In the genomic region with DNA sequence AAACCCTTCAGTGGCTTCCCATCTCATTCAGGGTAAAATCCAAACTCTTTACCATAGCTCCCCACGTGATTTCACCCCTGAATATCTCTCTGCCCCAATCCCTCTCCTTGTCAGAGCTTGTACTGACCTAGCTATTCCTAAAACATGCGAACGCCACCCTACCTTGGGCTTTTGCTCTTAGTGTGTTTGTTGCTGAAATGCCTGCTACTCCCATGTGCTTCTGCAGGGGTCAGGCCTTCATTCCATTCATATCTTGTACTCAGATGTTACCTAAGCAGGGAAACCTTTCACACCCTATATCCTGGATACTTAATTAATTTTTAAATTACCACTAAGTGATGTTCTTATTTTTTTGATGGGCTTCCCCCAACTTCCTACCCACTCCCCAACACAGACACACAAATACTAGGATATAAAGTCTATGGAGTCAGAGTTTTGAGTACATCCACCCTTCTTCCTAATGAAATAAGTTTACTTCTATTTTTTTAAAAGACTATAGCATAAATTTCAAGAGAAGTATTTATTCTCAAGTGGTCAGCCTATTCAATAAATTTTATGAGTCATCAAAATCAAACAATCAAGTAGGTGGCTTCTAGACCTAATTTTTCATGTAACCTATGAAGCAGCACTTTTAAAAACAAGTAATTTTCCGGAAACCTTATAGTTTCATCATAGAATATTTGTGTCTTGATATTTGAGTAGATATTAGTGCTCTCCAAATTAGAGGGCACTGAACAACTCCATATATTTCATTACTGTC, we compare ENCODE assay signal across 24 cellular contexts.
DNase-seq lines count a peak whose midpoint lies in the region; ATAC-seq and TF ChIP-seq lines count a peak whose summit lies in the region.
"Had no signal": no experiment of that assay in that cellular context is flagged by ENCODE, and none has a peak within 500 bp of the region (broad histone marks: within the 10 kb centered on the region; RNA-seq: fewer than 3 reads in every experiment).

No MANE protein-coding gene starts in this region.

- no peaks in the 10 kb centered on the region for H3K27me3 ChIP-seq in BE2C
- no peaks in the 10 kb centered on the region for H3K27me3 ChIP-seq in brain microvascular endothelial cell (replicated peaks)
- H3K27me3 ChIP-seq in Caco-2 (replicated peaks; ENCODE audit: control insufficient read depth, insufficient read depth, low read length), result no peaks in the 10 kb centered on the region
- H3K27me3 ChIP-seq: dorsolateral prefrontal cortex, tibial nerve had no signal

- POLR2A ChIA-PET in Caco-2 (lab: Charles Lee), result no interaction called here

- H3K27me3 Mint-ChIP-seq in Caco-2 (ENCODE audit: insufficient read depth, unreplicated experiment), result no peaks in the 10 kb centered on the region
- H3K27me3 Mint-ChIP-seq: activated CD4-positive, alpha-beta T cell treated with anti-CD3 and anti-CD28 coated beads, Interleukin-2, amount 10 ng/mL, durations not matched to agents 7 days and 5 days; activated CD8-positive, alpha-beta memory T cell treated with anti-CD3 and anti-CD28 coated beads, Interleukin-2, amount 10 ng/mL, durations not matched to agents 7 days and 5 days; activated naive CD8-positive, alpha-beta T cell; central memory CD8-positive, alpha-beta T cell; natural killer cell treated with Interleukin-12 subunit alpha and Interleukin-12 subunit beta and Interleukin-15 and Interleukin-18, amount 100 ng/mL, for 72 hours had no signal

- intact Hi-C loops in Caco-2 (cut with micrococcal nuclease; ENCODE audit: unreplicated experiment), result no loop called here
- intact Hi-C loops in posterior vena cava (cut with DNase I), result no loop called here

- TF ChIP-seq CTCF in BE2C (IDR thresholded peaks at IDR 0.05; ENCODE audit: low read depth, low read length) (peak; percentile 28; the same call in 1 of the 2 replicates), LNCaP clone FGC (IDR thresholded peaks at IDR 0.05; ENCODE audit: control insufficient read depth, extremely low read depth, insufficient read depth) (peak; percentile 30; the same call in 1 of the 2 replicates), brain microvascular endothelial cell (IDR thresholded peaks at IDR 0.05; ENCODE audit: low read depth, low read length, missing control alignments) (peak; percentile 22), Caco-2 (IDR thresholded peaks at IDR 0.05; ENCODE audit: insufficient read depth in 1 of 2, low read depth in 1 of 2, low read length in 1 of 2, severe bottlenecking in 1 of 2, unreplicated experiment in 1 of 2) (peak in 1 of 2 experiments; percentile 30)

- H3K27ac Mint-ChIP-seq in Caco-2 (ENCODE audit: unreplicated experiment), result no peak overlapping the region
- H3K27ac Mint-ChIP-seq: activated CD4-positive, alpha-beta T cell treated with anti-CD3 and anti-CD28 coated beads, Interleukin-2, amount 10 ng/mL, durations not matched to agents 7 days and 5 days; activated CD8-positive, alpha-beta memory T cell treated with anti-CD3 and anti-CD28 coated beads, Interleukin-2, amount 10 ng/mL, durations not matched to agents 7 days and 5 days; activated naive CD8-positive, alpha-beta T cell; CD14-positive monocyte; natural killer cell treated with Interleukin-12 subunit alpha and Interleukin-12 subunit beta and Interleukin-15 and Interleukin-18, amount 100 ng/mL, for 72 hours had no signal

- no peak for DNase-seq in BE2C
- no peak for DNase-seq in LNCaP clone FGC (ENCODE audit: low read depth)
- no peak for DNase-seq in brain microvascular endothelial cell
- no peak for DNase-seq in left lobe of liver (ENCODE audit: low spot score)
- DNase-seq in Caco-2, result no peak
- no peak for DNase-seq in posterior vena cava (ENCODE audit: low spot score)
- no peak for DNase-seq in EL
- DNase-seq: activated CD4-positive, alpha-beta T cell treated with anti-CD3 and anti-CD28 coated beads, Interleukin-2, amount 10 ng/mL, durations not matched to agents 7 days and 5 days; activated CD8-positive, alpha-beta memory T cell treated with anti-CD3 and anti-CD28 coated beads, Interleukin-2, amount 10 ng/mL, durations not matched to agents 7 days and 5 days; aorta; dorsolateral prefrontal cortex; head of caudate nucleus; left ventricle myocardium inferior; MV-4-11; NCI-H1694; NCI-H526 treated with DMSO at 0.1 percent for 48 hours; SK-N-SH had no signal

- no peak overlapping the region for H3K4me3 Mint-ChIP-seq in Caco-2 (ENCODE audit: unreplicated experiment)
- H3K4me3 Mint-ChIP-seq: activated CD4-positive, alpha-beta T cell treated with anti-CD3 and anti-CD28 coated beads, Interleukin-2, amount 10 ng/mL, durations not matched to agents 7 days and 5 days; activated CD8-positive, alpha-beta memory T cell treated with anti-CD3 and anti-CD28 coated beads, Interleukin-2, amount 10 ng/mL, durations not matched to agents 7 days and 5 days; activated naive CD8-positive, alpha-beta T cell; CD14-positive monocyte; central memory CD8-positive, alpha-beta T cell; natural killer cell treated with Interleukin-12 subunit alpha and Interleukin-12 subunit beta and Interleukin-15 and Interleukin-18, amount 100 ng/mL, for 72 hours had no signal

- no peak overlapping the region for H3K27ac ChIP-seq in brain microvascular endothelial cell
- H3K27ac ChIP-seq: KMS-11, left ventricle myocardium inferior, tibial nerve had no signal

- peak; percentile 52 for ATAC-seq in left lobe of liver
- ATAC-seq in HG02678 (IDR thresholded peaks at IDR 0.05; ENCODE audit: unreplicated experiment), result no peak
- ATAC-seq: activated CD8-positive, alpha-beta memory T cell treated with anti-CD3 and anti-CD28 coated beads, Interleukin-2, amount 10 ng/mL, durations not matched to agents 7 days and 5 days; natural killer cell treated with Interleukin-12 subunit alpha and Interleukin-12 subunit beta and Interleukin-15 and Interleukin-18, amount 100 ng/mL, for 72 hours had no signal

- BruUV-seq in Caco-2 (replicated peaks; lab: Mats Ljungman, UMichigan), result no TSS peak

- CTCF ChIA-PET in Caco-2 (lab: Charles Lee), result no interaction called here

- H3K36me3 Mint-ChIP-seq in Caco-2 (ENCODE audit: insufficient read depth, unreplicated experiment), result peaks cover 9% of the 10 kb centered on the region
- H3K36me3 Mint-ChIP-seq: natural killer cell treated with Interleukin-12 subunit alpha and Interleukin-12 subunit beta and Interleukin-15 and Interleukin-18, amount 100 ng/mL, for 72 hours had no signal

- H3K4me1 ChIP-seq in BE2C (peaks cover 16% of the 10 kb centered on the region), Caco-2 (peaks cover 5% of the 10 kb centered on the region; the same call in 1 of the 2 replicates)

- 0 out of 2 replicates have a peak, but pooled peaks cover 4% of the 10 kb centered on the region for H3K36me3 ChIP-seq in BE2C
- H3K36me3 ChIP-seq in brain microvascular endothelial cell (replicated peaks), result no peaks in the 10 kb centered on the region
- H3K36me3 ChIP-seq in Caco-2 (ENCODE audit: control insufficient read depth, insufficient read depth, low read length), result no peaks in the 10 kb centered on the region
- H3K36me3 ChIP-seq: left ventricle myocardium inferior, tibial nerve had no signal

- H3K4me3 ChIP-seq in BE2C (ENCODE audit: low read depth, low read length) (no peak overlapping the region), LNCaP clone FGC (ENCODE audit: low read depth, low read length) (no peak overlapping the region), brain microvascular endothelial cell (ENCODE audit: low read depth, low read length) (no peak overlapping the region), Caco-2 (ENCODE audit: low read depth, low read length) (no peak overlapping the region)
- H3K4me3 ChIP-seq: dorsolateral prefrontal cortex, left ventricle myocardium inferior, tibial nerve had no signal

- peaks cover 27% of the 10 kb centered on the region for H3K4me1 Mint-ChIP-seq in Caco-2 (ENCODE audit: low read depth, unreplicated experiment)
- H3K4me1 Mint-ChIP-seq: activated CD4-positive, alpha-beta T cell treated with anti-CD3 and anti-CD28 coated beads, Interleukin-2, amount 10 ng/mL, durations not matched to agents 7 days and 5 days; activated CD8-positive, alpha-beta memory T cell treated with anti-CD3 and anti-CD28 coated beads, Interleukin-2, amount 10 ng/mL, durations not matched to agents 7 days and 5 days had no signal

- no peaks in the 10 kb centered on the region for H3K9me3 Mint-ChIP-seq in Caco-2 (ENCODE audit: unreplicated experiment)
- H3K9me3 Mint-ChIP-seq: activated CD4-positive, alpha-beta T cell treated with anti-CD3 and anti-CD28 coated beads, Interleukin-2, amount 10 ng/mL, durations not matched to agents 7 days and 5 days; central memory CD8-positive, alpha-beta T cell; natural killer cell treated with Interleukin-12 subunit alpha and Interleukin-12 subunit beta and Interleukin-15 and Interleukin-18, amount 100 ng/mL, for 72 hours had no signal

- H3K9me3 ChIP-seq in BE2C, result no peaks in the 10 kb centered on the region
- H3K9me3 ChIP-seq in Caco-2, result no peaks in the 10 kb centered on the region
- H3K9me3 ChIP-seq: left ventricle myocardium inferior, SK-N-SH, tibial nerve had no signal

- in situ Hi-C loops in brain microvascular endothelial cell (cut with HindIII; ENCODE audit: low pct_ligation_motif_present, low sequenced_read_pairs), result no loop called here
